In the genomic region with DNA sequence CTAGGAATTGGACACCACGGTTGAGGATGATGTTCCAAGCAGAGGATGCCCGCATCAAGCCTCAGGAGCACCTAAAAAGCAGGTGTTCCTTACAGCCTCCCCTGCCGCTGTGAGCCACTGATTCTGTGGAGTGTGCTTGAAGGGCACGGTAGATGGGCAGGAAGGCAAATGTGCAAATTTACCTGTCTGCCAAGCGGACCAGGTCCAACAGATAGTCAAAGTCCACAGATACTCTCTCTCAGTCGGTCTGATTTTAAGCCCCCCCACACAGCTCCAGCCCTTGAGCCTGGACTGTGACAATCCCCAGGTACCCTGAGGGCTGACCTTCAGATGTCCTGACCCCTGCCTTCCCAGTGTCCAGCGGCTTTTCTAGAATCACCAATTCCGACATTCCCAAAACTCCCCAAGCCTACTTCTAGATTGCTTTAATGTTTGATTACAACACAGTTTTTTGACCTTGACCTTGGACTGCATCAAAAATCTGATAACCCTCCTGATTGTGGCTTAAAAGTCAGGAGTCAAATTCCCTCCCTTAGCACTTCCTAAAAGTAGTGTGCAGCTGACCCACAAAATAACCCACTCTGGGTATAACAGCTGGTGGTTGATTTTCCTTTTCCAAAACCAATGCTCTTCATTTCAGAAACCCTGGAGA, we compare ENCODE assay signal across 1 cellular context.
TF ChIP-seq lines count a peak whose summit lies in the region.

No MANE protein-coding gene starts in this region.

TF ChIP-seq in IMR-90, 13 proteins besides CTCF, POLR2A, EP300 and RAD21 (continued from another document):
- TF ChIP-seq, protein P1, sequence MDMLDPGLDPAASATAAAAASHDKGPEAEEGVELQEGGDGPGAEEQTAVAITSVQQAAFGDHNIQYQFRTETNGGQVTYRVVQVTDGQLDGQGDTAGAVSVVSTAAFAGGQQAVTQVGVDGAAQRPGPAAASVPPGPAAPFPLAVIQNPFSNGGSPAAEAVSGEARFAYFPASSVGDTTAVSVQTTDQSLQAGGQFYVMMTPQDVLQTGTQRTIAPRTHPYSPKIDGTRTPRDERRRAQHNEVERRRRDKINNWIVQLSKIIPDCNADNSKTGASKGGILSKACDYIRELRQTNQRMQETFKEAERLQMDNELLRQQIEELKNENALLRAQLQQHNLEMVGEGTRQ (IDR thresholded peaks at IDR 0.05; ENCODE audit: low read depth, low read length): no peak
- no peak for TF ChIP-seq SMC3 (IDR thresholded peaks at IDR 0.05; ENCODE audit: low read depth, low read length)
